14 cellular contexts compared by ENCODE assay signal in the genomic region with DNA sequence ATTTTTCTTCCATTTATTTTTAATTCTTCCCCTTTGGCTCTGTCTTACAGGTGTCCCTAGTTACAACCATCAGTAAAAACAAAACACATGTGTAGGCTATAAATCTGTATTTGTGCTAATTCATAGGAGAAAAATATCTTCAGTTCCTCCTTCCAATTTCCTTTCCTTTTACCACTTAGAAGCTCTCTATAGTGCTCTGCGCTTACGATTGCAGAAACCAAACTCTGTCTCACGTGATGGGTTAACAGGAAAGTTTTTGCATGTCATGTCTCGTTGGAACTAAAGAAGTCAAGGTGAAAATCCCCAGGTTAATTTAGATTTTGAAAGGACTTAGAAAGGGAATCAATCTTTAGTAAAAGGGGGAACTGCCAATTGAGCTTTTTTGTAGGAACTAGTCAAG.
DNase-seq lines count a peak whose midpoint lies in the region; ATAC-seq and TF ChIP-seq lines count a peak whose summit lies in the region.
"Had no signal": no experiment of that assay in that cellular context is flagged by ENCODE, and none has a peak within 500 bp of the region (broad histone marks: within the 10 kb centered on the region; RNA-seq: fewer than 3 reads in every experiment).

No MANE protein-coding gene starts in this region.

- no peak overlapping the region for H3K4me3 ChIP-seq in upper lobe of left lung
- H3K4me3 ChIP-seq: neural progenitor cell had no signal

- no peaks in the 10 kb centered on the region for H3K9me3 ChIP-seq in upper lobe of left lung

- H3K27me3 ChIP-seq in upper lobe of left lung = no peaks in the 10 kb centered on the region
- H3K27me3 ChIP-seq: neural progenitor cell had no signal

- WGBS in upper lobe of left lung, 2 donors = 63 to 73% methylated on average over 4 of the region's 4 CpGs

- H3K27ac ChIP-seq in upper lobe of left lung = no peak overlapping the region
- H3K27ac ChIP-seq: neural progenitor cell had no signal

- TF ChIP-seq EP300 in upper lobe of left lung (IDR thresholded peaks at IDR 0.05) = no peak

- H3K36me3 ChIP-seq in upper lobe of left lung = no peaks in the 10 kb centered on the region
- H3K36me3 ChIP-seq: neural progenitor cell had no signal

- TF ChIP-seq POLR2A in upper lobe of left lung (IDR thresholded peaks at IDR 0.05) = no peak

- ATAC-seq in GM19438 (IDR thresholded peaks at IDR 0.05; ENCODE audit: low read depth, unreplicated experiment) (peak; percentile 78), HG02763 (IDR thresholded peaks at IDR 0.05; ENCODE audit: unreplicated experiment) (peak; percentile 63), upper lobe of left lung (ENCODE audit: low FRiP score in 2 of 2) (no peak)

- DNase-seq in CD1c-positive myeloid dendritic cell (ENCODE audit: extremely low spot score) (peak; percentile 2), NAMALWA (ENCODE audit: low spot score) (peak; percentile 3), NCI-H2029 treated with DMSO at 0.1 percent for 48 hours (lab: John Stamatoyannopoulos, UW) (no peak), upper lobe of left lung (no peak)
- no peak for DNase-seq in stimulated activated CD4-positive, alpha-beta T cell treated with anti-CD3 and anti-CD28 coated beads, Interleukin-12 subunit alpha, Interleukin-12 subunit beta, amount 100 ng/mL, for 4 hours
- DNase-seq in stimulated activated CD8-positive, alpha-beta memory T cell treated with anti-CD3 and anti-CD28 coated beads, Interleukin-4, amount 100 ng/mL, for 48 hours = no peak
- DNase-seq: activated CD4-positive, alpha-beta T cell treated with anti-CD3 and anti-CD28 coated beads, Interleukin-2, amount 50 U/mL, for 4 hours; NCI-H187 treated with DMSO at 0.1 percent for 48 hours; NCI-H526 treated with DMSO at 0.1 percent for 48 hours; SHP77; T1000 had no signal

- TF ChIP-seq CTCF in upper lobe of left lung (IDR thresholded peaks at IDR 0.05) = no peak

- H3K4me1 ChIP-seq in upper lobe of left lung = no peaks in the 10 kb centered on the region

Comparison
In these comparisons a context has a peak if more than half of its experiments do, and no peak if none do; other contexts are left out.
1. DNase-seq: peak in CD1c-positive myeloid dendritic cell (single experiment) and NAMALWA (single experiment); none in NCI-H2029 treated with DMSO at 0.1 percent for 48 hours (single experiment), upper lobe of left lung (0 of 2), stimulated activated CD4-positive, alpha-beta T cell treated with anti-CD3 and anti-CD28 coated beads, Interleukin-12 subunit alpha, Interleukin-12 subunit beta, amount 100 ng/mL, for 4 hours (single experiment) and stimulated activated CD8-positive, alpha-beta memory T cell treated with anti-CD3 and anti-CD28 coated beads, Interleukin-4, amount 100 ng/mL, for 48 hours (single experiment).
2. ATAC-seq: peak in GM19438 (single experiment) and HG02763 (single experiment); none in upper lobe of left lung (0 of 2).